Comparison of ENCODE assay signal across 12 cellular contexts in genomic region chr1:206609229-206609991, GRCh38. TPM values are rescaled to one million over a fixed set of nuclear protein-coding genes. Genes with fewer than 3 reads are reported as not detected.
DNase-seq lines count a peak whose midpoint lies in the region; ATAC-seq and TF ChIP-seq lines count a peak whose summit lies in the region.
"Had no signal": no experiment of that assay in that cellular context is flagged by ENCODE, and none has a peak within 500 bp of the region (broad histone marks: within the 10 kb centered on the region; RNA-seq: fewer than 3 reads in every experiment).

No MANE protein-coding gene starts in this region.

- peak; percentile 56 for DNase-seq in activated naive CD4-positive, alpha-beta T cell treated with anti-CD3 and anti-CD28 coated beads for 36 hours
- no peak for DNase-seq in activated naive CD4-positive, alpha-beta T cell (lab: John Stamatoyannopoulos, UW)
- DNase-seq in HFFc6 (no peak), DMS79 (lab: John Stamatoyannopoulos, UW) (no peak), KBM-7 (no peak)
- no peak for DNase-seq in activated naive CD4-positive, alpha-beta T cell treated with anti-CD3 and anti-CD28 coated beads, Interleukin-2, amount 50 U/mL, for 72 hours (ENCODE audit: low spot score in 2 of 2)
- DNase-seq in stimulated activated naive B cell treated with anti-CD40 and anti-IgM and Interleukin-4, amounts not matched to agents 10 μg/mL and 1 μg/mL and 100 μg/mL, for 72 hours = peak; percentile 53
- DNase-seq: NCI-H748 treated with DMSO at 0.1 percent for 48 hours; psoas muscle; stimulated activated CD4-positive, alpha-beta T cell treated with anti-CD3 and anti-CD28 coated beads, Interleukin-4, amount 100 ng/mL, for 1 hour had no signal

- H3K27me3 Mint-ChIP-seq in activated naive CD4-positive, alpha-beta T cell treated with anti-CD3 and anti-CD28 coated beads for 36 hours (ENCODE audit: low read depth) = no peaks in the 10 kb centered on the region
- H3K27me3 Mint-ChIP-seq in HFFc6 (ENCODE audit: insufficient read depth) = no peaks in the 10 kb centered on the region
- no peaks in the 10 kb centered on the region for H3K27me3 Mint-ChIP-seq in stimulated activated naive B cell treated with anti-CD40 and anti-IgM and Interleukin-4, amounts not matched to agents 10 μg/mL and 1 μg/mL and 100 μg/mL, for 72 hours

- H3K4me1 Mint-ChIP-seq in activated naive CD4-positive, alpha-beta T cell treated with anti-CD3 and anti-CD28 coated beads for 36 hours (ENCODE audit: low read depth) = peaks cover 53% of the 10 kb centered on the region
- H3K4me1 Mint-ChIP-seq in HFFc6 (ENCODE audit: low read depth) = peaks cover 15% of the 10 kb centered on the region
- peaks cover 34 to 55% of the 10 kb centered on the region in 2 donors for H3K4me1 Mint-ChIP-seq in stimulated activated naive B cell treated with anti-CD40 and anti-IgM and Interleukin-4, amounts not matched to agents 10 μg/mL and 1 μg/mL and 100 μg/mL, for 72 hours

- in situ Hi-C loops in KBM-7 (cut with MboI; ENCODE audit: low pct_unique_long_range_greater_than_20kb, low sequenced_read_pairs) = no loop called here

- intact Hi-C loops in activated naive CD4-positive, alpha-beta T cell treated with anti-CD3 and anti-CD28 coated beads for 36 hours (cut with micrococcal nuclease) = loop anchor here (1.0 to 5.0 kb wide), 10 partner anchors 20 to 303 kb away; partner anchors contain the start of genes DYRK3 and MAPKAPK2

- H3K4me3 Mint-ChIP-seq in activated naive CD4-positive, alpha-beta T cell treated with anti-CD3 and anti-CD28 coated beads for 36 hours = peak overlapping the region; percentile 61
- H3K4me3 Mint-ChIP-seq in HFFc6 = no peak overlapping the region
- H3K4me3 Mint-ChIP-seq in stimulated activated naive B cell treated with anti-CD40 and anti-IgM and Interleukin-4, amounts not matched to agents 10 μg/mL and 1 μg/mL and 100 μg/mL, for 72 hours = peak overlapping the region; percentile 61 to 68
- H3K4me3 Mint-ChIP-seq: WTC11 had no signal

- H3K27ac Mint-ChIP-seq in activated naive CD4-positive, alpha-beta T cell treated with anti-CD3 and anti-CD28 coated beads for 36 hours = peak overlapping the region; percentile 99
- H3K27ac Mint-ChIP-seq in HFFc6 = peak overlapping the region; percentile 49
- peak overlapping the region; percentile 75 to 100 for H3K27ac Mint-ChIP-seq in activated naive CD4-positive, alpha-beta T cell treated with anti-CD3 and anti-CD28 coated beads, Interleukin-2, amount 50 U/mL, for 72 hours
- H3K27ac Mint-ChIP-seq in stimulated activated naive B cell treated with anti-CD40 and anti-IgM and Interleukin-4, amounts not matched to agents 10 μg/mL and 1 μg/mL and 100 μg/mL, for 72 hours = peak overlapping the region; percentile 94
- H3K27ac Mint-ChIP-seq: WTC11 had no signal

- peak; percentile 54 to 62 for ATAC-seq in activated naive CD4-positive, alpha-beta T cell treated with anti-CD3 and anti-CD28 coated beads, Interleukin-2, amount 50 U/mL, for 72 hours
- ATAC-seq in stimulated activated naive B cell treated with anti-CD40 and anti-IgM and Interleukin-4, amounts not matched to agents 10 μg/mL and 1 μg/mL and 100 μg/mL, for 72 hours (replicated peaks) = peak; percentile 62 to 67
- ATAC-seq in GM21515 (IDR thresholded peaks at IDR 0.05; ENCODE audit: unreplicated experiment) = no peak
- ATAC-seq: psoas muscle, WTC11 had no signal

- H3K36me3 Mint-ChIP-seq in activated naive CD4-positive, alpha-beta T cell treated with anti-CD3 and anti-CD28 coated beads for 36 hours (ENCODE audit: low read depth) = peaks cover 46% of the 10 kb centered on the region
- H3K36me3 Mint-ChIP-seq in HFFc6 (ENCODE audit: low read depth) = peaks cover 25% of the 10 kb centered on the region
- H3K36me3 Mint-ChIP-seq in activated naive CD4-positive, alpha-beta T cell treated with anti-CD3 and anti-CD28 coated beads, Interleukin-2, amount 50 U/mL, for 72 hours = peaks cover 25 to 42% of the 10 kb centered on the region in 2 donors
- H3K36me3 Mint-ChIP-seq in stimulated activated naive B cell treated with anti-CD40 and anti-IgM and Interleukin-4, amounts not matched to agents 10 μg/mL and 1 μg/mL and 100 μg/mL, for 72 hours = peaks cover 24 to 35% of the 10 kb centered on the region in 2 donors

- no peaks in the 10 kb centered on the region for H3K9me3 Mint-ChIP-seq in activated naive CD4-positive, alpha-beta T cell treated with anti-CD3 and anti-CD28 coated beads for 36 hours
- no peaks in the 10 kb centered on the region for H3K9me3 Mint-ChIP-seq in HFFc6
- no peaks in the 10 kb centered on the region for H3K9me3 Mint-ChIP-seq in activated naive CD4-positive, alpha-beta T cell treated with anti-CD3 and anti-CD28 coated beads, Interleukin-2, amount 50 U/mL, for 72 hours
- no peaks in the 10 kb centered on the region for H3K9me3 Mint-ChIP-seq in stimulated activated naive B cell treated with anti-CD40 and anti-IgM and Interleukin-4, amounts not matched to agents 10 μg/mL and 1 μg/mL and 100 μg/mL, for 72 hours
- H3K9me3 Mint-ChIP-seq: WTC11 had no signal

- CTCF ChIA-PET in activated naive CD4-positive, alpha-beta T cell treated with anti-CD3 and anti-CD28 coated beads for 36 hours (lab: Charles Lee) = interaction anchor here (0.6 to 8.0 kb wide), 25 partner anchors 11 to 811 kb away, joined by 3 to 130 read pairs (median 5); partner anchors contain the start of genes DYRK3 and IKBKE

- TF ChIP-seq CTCF in HFFc6 (IDR thresholded peaks at IDR 0.05) = no peak

RNA-seq across cellular contexts. Expression of gene EIF2D, which starts 2.9 kb away (rescaled TPM):
- total RNA-seq in activated naive CD4-positive, alpha-beta T cell treated with anti-CD3 and anti-CD28 coated beads for 36 hours = 100 to 1,000 TPM; 116 to 122 TPM
- 10 to 100 TPM; 38.9 to 48.3 (median 43.2) TPM for total RNA-seq in HFFc6 (2021; fragmentation: NEBNext Ultra II Directional; extraction: Animal tissue kit (Norgen Biotek cat#: 25700))
- total RNA-seq in activated naive CD4-positive, alpha-beta T cell treated with anti-CD3 and anti-CD28 coated beads, Interleukin-2, amount 50 U/mL, for 72 hours = 100 to 1,000 TPM in 1 of 2 donors, 10 to 100 TPM in 1; 87.1 to 111 TPM

RNA-seq across cellular contexts. Expression of gene DYRK3, which starts 25.9 kb away (rescaled TPM):
- 1 to 10 TPM; 6.5 to 6.7 TPM for total RNA-seq in activated naive CD4-positive, alpha-beta T cell treated with anti-CD3 and anti-CD28 coated beads for 36 hours
- total RNA-seq in HFFc6 (2021; fragmentation: NEBNext Ultra II Directional; extraction: Animal tissue kit (Norgen Biotek cat#: 25700)) = 10 to 100 TPM; 24.2 to 27.4 (median 26.9) TPM
- 10 to 100 TPM in 1 of 2 donors, 1 to 10 TPM in 1; 2.8 to 12.8 TPM for total RNA-seq in activated naive CD4-positive, alpha-beta T cell treated with anti-CD3 and anti-CD28 coated beads, Interleukin-2, amount 50 U/mL, for 72 hours

Comparison
In these comparisons a context has a peak if more than half of its experiments do, and no peak if none do; other contexts are left out.
1. DNase-seq: peak in activated naive CD4-positive, alpha-beta T cell treated with anti-CD3 and anti-CD28 coated beads for 36 hours (single experiment) and stimulated activated naive B cell treated with anti-CD40 and anti-IgM and Interleukin-4, amounts not matched to agents 10 μg/mL and 1 μg/mL and 100 μg/mL, for 72 hours (single experiment); none in activated naive CD4-positive, alpha-beta T cell (0 of 4), HFFc6 (single experiment), activated naive CD4-positive, alpha-beta T cell treated with anti-CD3 and anti-CD28 coated beads, Interleukin-2, amount 50 U/mL, for 72 hours (0 of 2), DMS79 (single experiment) and KBM-7 (single experiment).
2. H3K27ac Mint-ChIP-seq: peak in every context shown above with its lines; median percentile 99 in activated naive CD4-positive, alpha-beta T cell treated with anti-CD3 and anti-CD28 coated beads for 36 hours; 94 in stimulated activated naive B cell treated with anti-CD40 and anti-IgM and Interleukin-4, amounts not matched to agents 10 μg/mL and 1 μg/mL and 100 μg/mL, for 72 hours; 88 in activated naive CD4-positive, alpha-beta T cell treated with anti-CD3 and anti-CD28 coated beads, Interleukin-2, amount 50 U/mL, for 72 hours; 49 in HFFc6.